In genomic region chr13:43584711-43585110, GRCh38 we compare ENCODE assay signal across 23 cellular contexts.
"Had no signal": no experiment of that assay in that cellular context is flagged by ENCODE, and none has a peak within 500 bp of the region (broad histone marks: within the 10 kb centered on the region; RNA-seq: fewer than 3 reads in every experiment).

No MANE protein-coding gene starts in this region.

- H3K4me1 ChIP-seq: gastrocnemius medialis, heart left ventricle, parathyroid adenoma, suprapubic skin, transverse colon, upper lobe of right lung, uterus had no signal

- H3K4me3 ChIP-seq: dorsolateral prefrontal cortex, gastrocnemius medialis, heart left ventricle, hepatocyte, lung, mucosa of descending colon, smooth muscle cell, suprapubic skin, transverse colon, upper lobe of right lung, uterus had no signal

- H3K36me3 ChIP-seq: gastrocnemius medialis, heart left ventricle, neutrophil, suprapubic skin, transverse colon, upper lobe of right lung, uterus had no signal

- H3K27me3 ChIP-seq: dorsolateral prefrontal cortex, gastrocnemius medialis, heart left ventricle, hepatocyte, neutrophil, suprapubic skin, transverse colon, uterus had no signal

- H3K9me3 ChIP-seq: gastrocnemius medialis, heart left ventricle, mucosa of descending colon, neutrophil, suprapubic skin, transverse colon, upper lobe of right lung, uterus had no signal

- H3K27ac ChIP-seq: gastrocnemius medialis, heart left ventricle, hepatocyte, neutrophil, parathyroid adenoma, suprapubic skin, transverse colon, upper lobe of right lung, uterus had no signal

- H3K79me2 ChIP-seq: hepatocyte, parathyroid adenoma had no signal

- H3K9ac ChIP-seq: parathyroid adenoma had no signal

- H3K4me2 ChIP-seq: hepatocyte, smooth muscle cell had no signal

- DNase-seq: dorsolateral prefrontal cortex; effector CD4-positive, alpha-beta T cell; foreskin fibroblast; gastrocnemius medialis; heart left ventricle; kidney; mucosa of descending colon; naive B cell; stimulated activated CD4-positive, alpha-beta T cell treated with anti-CD3 and anti-CD28 coated beads, Interleukin-12 subunit alpha, Interleukin-12 subunit beta, amount 100 ng/mL, for 4 hours; stimulated activated CD4-positive, alpha-beta T cell treated with anti-CD3 and anti-CD28 coated beads, Interleukin-1b, Interleukin-23, amount 100 ng/mL, for 48 hours; stimulated activated CD4-positive, alpha-beta T cell treated with anti-CD3 and anti-CD28 coated beads, Interleukin-4, amount 100 ng/mL, for 1 hour; stimulated activated CD8-positive, alpha-beta memory T cell treated with anti-CD3 and anti-CD28 coated beads, Interleukin-4, amount 100 ng/mL, for 48 hours; stimulated activated naive CD4-positive, alpha-beta T cell; stimulated activated naive CD8-positive, alpha-beta T cell treated with anti-CD3 and anti-CD28 coated beads, Interleukin-15, amount 100 ng/mL, for 72 hours; transverse colon; upper lobe of right lung; uterus had no signal

- H2AFZ ChIP-seq: hepatocyte, parathyroid adenoma had no signal
